In the genomic region with DNA sequence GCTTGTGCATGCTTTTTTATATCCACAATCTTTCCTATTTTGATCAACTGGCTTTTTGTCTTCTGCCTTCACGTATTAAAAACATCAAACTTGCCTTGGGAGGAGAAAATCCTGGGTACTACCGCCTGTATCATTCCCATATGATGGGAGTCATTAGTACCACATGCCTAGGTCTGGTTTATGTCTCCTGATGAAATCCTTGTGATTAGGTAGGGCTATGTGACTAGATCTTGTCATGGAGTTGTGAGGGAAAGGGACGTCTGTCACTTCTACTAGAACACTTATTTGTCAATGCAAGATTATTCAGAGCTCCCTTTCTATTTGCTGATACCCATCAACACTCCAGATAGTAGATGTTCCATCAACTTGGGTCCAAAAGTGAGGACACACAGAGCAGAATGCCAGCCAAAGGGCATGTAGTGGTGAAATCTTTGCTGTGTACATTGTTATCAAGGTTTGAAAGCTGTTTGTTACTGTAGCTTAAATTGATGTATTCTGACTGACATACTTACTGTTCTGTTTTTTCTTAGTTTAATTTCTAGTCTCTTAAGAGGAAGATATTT, we compare ENCODE assay signal across 25 cellular contexts.
"Had no signal": no experiment of that assay in that cellular context is flagged by ENCODE, and none has a peak within 500 bp of the region (broad histone marks: within the 10 kb centered on the region; RNA-seq: fewer than 3 reads in every experiment).

No MANE protein-coding gene starts in this region.

- H3K4me3 Mint-ChIP-seq: effector memory CD8-positive, alpha-beta T cell; endodermal cell; mesothelial cell of epicardium had no signal

- H3K4me1 Mint-ChIP-seq: mesothelial cell of epicardium had no signal

- H3K4me1 ChIP-seq: esophagus squamous epithelium, gastrocnemius medialis, heart right ventricle, left lung, lower lobe of right lung had no signal

- H3K36me3 Mint-ChIP-seq: mesothelial cell of epicardium had no signal

- FAIRE-seq: colon, endometrium, islet of Langerhans, keratinocyte had no signal

- H3K4me3 ChIP-seq: coronary artery, esophagus squamous epithelium, gastrocnemius medialis, heart right ventricle, left lung, lower lobe of right lung, mucosa of descending colon had no signal

- H3K27ac ChIP-seq: coronary artery, epithelial cell of prostate, esophagus squamous epithelium, gastrocnemius medialis, heart right ventricle, left lung, lower lobe of right lung had no signal

- H3K9me3 ChIP-seq: esophagus squamous epithelium, gastrocnemius medialis, left lung, lower lobe of right lung, mucosa of descending colon had no signal

- H3K36me3 ChIP-seq: esophagus squamous epithelium, gastrocnemius medialis, heart right ventricle, left lung, lower lobe of right lung had no signal

- ATAC-seq: effector memory CD8-positive, alpha-beta T cell; esophagus mucosa; gastrocnemius medialis; heart right ventricle; left cardiac atrium; left lung; left ventricle myocardium superior; lower lobe of right lung; mucosa of descending colon had no signal

- DNase-seq: dermis blood vessel endothelial cell; effector CD8-positive, alpha-beta T cell; effector memory CD8-positive, alpha-beta T cell; endodermal cell; erythroblast; esophagus squamous epithelium; foreskin melanocyte; gastrocnemius medialis; glutamatergic neuron; head of caudate nucleus; heart right ventricle; hippocampal formation; left cardiac atrium; left lung; left ventricle myocardium superior; lower lobe of right lung; mucosa of descending colon had no signal

- H3K27me3 ChIP-seq: esophagus squamous epithelium, gastrocnemius medialis, heart right ventricle, left lung had no signal

- H3K27ac Mint-ChIP-seq: effector memory CD8-positive, alpha-beta T cell; endodermal cell; mesothelial cell of epicardium had no signal
